Comparison of ENCODE assay signal across 11 cellular contexts in the genomic region with DNA sequence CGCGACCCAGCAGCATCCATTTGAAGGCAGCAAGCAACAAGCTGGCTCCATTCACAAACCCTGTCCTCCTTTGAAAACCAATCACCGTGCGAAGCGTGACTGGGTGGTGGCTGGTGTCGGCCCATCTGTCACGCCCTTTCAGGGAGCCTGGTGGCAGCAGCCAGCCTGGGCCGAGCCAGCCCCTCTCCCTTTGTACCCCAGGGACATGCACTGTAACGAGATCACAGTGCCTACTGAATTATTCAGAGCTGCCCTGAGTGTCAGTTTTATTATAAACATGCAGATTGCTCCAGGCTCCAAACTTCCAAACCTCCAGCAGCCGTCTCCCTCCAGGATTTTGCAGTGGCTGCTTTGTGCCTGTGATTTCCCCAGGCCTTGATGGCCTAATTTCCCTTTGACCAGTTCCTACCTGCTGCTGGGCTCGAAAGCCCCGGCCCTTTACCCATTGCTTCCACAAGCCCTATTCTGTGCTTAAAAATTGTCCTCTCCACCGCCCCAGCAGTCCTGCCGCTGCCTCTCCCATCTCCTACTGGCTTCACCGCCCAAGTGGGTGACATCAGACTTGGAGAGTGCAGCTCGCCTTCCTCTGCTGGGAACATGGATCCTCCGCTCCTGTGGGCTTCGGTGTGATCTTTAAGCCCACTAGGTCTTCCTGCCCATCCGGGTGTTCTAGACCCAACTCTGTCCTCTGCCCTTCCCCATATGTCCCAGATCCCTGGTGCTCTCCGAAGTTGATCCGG. TPM values are rescaled to one million over a fixed set of nuclear protein-coding genes. Genes with fewer than 3 reads are reported as not detected.
DNase-seq lines count a peak whose midpoint lies in the region; ATAC-seq and TF ChIP-seq lines count a peak whose summit lies in the region.
"Had no signal": no experiment of that assay in that cellular context is flagged by ENCODE, and none has a peak within 500 bp of the region (broad histone marks: within the 10 kb centered on the region; RNA-seq: fewer than 3 reads in every experiment).

No MANE protein-coding gene starts in this region.

- peaks cover 14% of the 10 kb centered on the region for H3K4me1 ChIP-seq in BE2C
- peaks cover 21% of the 10 kb centered on the region for H3K4me1 ChIP-seq in fibroblast of lung (ENCODE audit: control insufficient read depth, extremely low read depth, insufficient read depth, low read length)

- H3K36me3 ChIP-seq in BE2C (no peaks in the 10 kb centered on the region), fibroblast of lung (ENCODE audit: control insufficient read depth, insufficient read depth, low read length) (no peaks in the 10 kb centered on the region)

- peak; percentile 85 for DNase-seq in BE2C
- DNase-seq in NCI-H345 (lab: John Stamatoyannopoulos, UW), result peak; percentile 62
- DNase-seq in fibroblast of lung (ENCODE audit: low read depth in 2 of 2), result no peak
- DNase-seq in nucleus accumbens (lab: John Stamatoyannopoulos, UW), result peak in 49 of 56 donors; percentile 13 to 74 (median 49)
- no peak for DNase-seq in activated CD8-positive, alpha-beta memory T cell treated with anti-CD3 and anti-CD28 coated beads, Interleukin-2, amount 10 ng/mL, durations not matched to agents 7 days and 5 days
- DNase-seq in stimulated activated CD4-positive, alpha-beta T cell treated with anti-CD3 and anti-CD28 coated beads, Interleukin-2, amount 100 ng/mL, for 24 hours, result no peak
- no peak for DNase-seq in endothelial cell (ENCODE audit: low spot score)
- DNase-seq: activated CD4-positive, alpha-beta T cell treated with anti-CD3 and anti-CD28 coated beads, Interleukin-2, amount 10 ng/mL, durations not matched to agents 24 days and 14 days; NCI-H510A treated with DMSO at 0.1 percent for 48 hours had no signal

- peak overlapping the region; percentile 86 for H2AFZ ChIP-seq in fibroblast of lung (ENCODE audit: low read length)

- CTCF ChIA-PET in activated CD8-positive, alpha-beta memory T cell treated with anti-CD3 and anti-CD28 coated beads, Interleukin-2, amount 10 ng/mL, durations not matched to agents 7 days and 5 days (lab: Charles Lee), result interaction anchor here (1.5 kb wide), 1 partner anchor 26 kb away, joined by 4 read pairs; no protein-coding TSS in a partner anchor

- H3K4me2 ChIP-seq in fibroblast of lung (ENCODE audit: extremely low read depth, insufficient read depth, low read length), result peak overlapping the region; percentile 45

- peaks cover 16% of the 10 kb centered on the region for H3K27me3 Mint-ChIP-seq in activated CD8-positive, alpha-beta memory T cell treated with anti-CD3 and anti-CD28 coated beads, Interleukin-2, amount 10 ng/mL, durations not matched to agents 7 days and 5 days
- peaks cover 5% of the 10 kb centered on the region for H3K27me3 Mint-ChIP-seq in endothelial cell (ENCODE audit: unreplicated experiment)

- no peak overlapping the region for H3K4me3 Mint-ChIP-seq in activated CD8-positive, alpha-beta memory T cell treated with anti-CD3 and anti-CD28 coated beads, Interleukin-2, amount 10 ng/mL, durations not matched to agents 7 days and 5 days
- no peak overlapping the region for H3K4me3 Mint-ChIP-seq in endothelial cell (ENCODE audit: unreplicated experiment)
- H3K4me3 Mint-ChIP-seq: activated CD4-positive, alpha-beta T cell treated with anti-CD3 and anti-CD28 coated beads, Interleukin-2, amount 10 ng/mL, durations not matched to agents 24 days and 14 days; central memory CD8-positive, alpha-beta T cell had no signal

- TF ChIP-seq CTCF in BE2C (IDR thresholded peaks at IDR 0.05; ENCODE audit: low read depth, low read length), result no peak
- TF ChIP-seq CTCF in fibroblast of lung (conservative IDR thresholded peaks at IDR 0.05 in 1 of 2, IDR thresholded peaks at IDR 0.05 in 1 of 2; ENCODE audit: low read depth in 1 of 2, low read length in 2 of 2), result no peak
- TF ChIP-seq CTCF in endothelial cell (IDR thresholded peaks at IDR 0.05; ENCODE audit: unreplicated experiment), result no peak

- H3K27me3 ChIP-seq in BE2C (no peaks in the 10 kb centered on the region), fibroblast of lung (ENCODE audit: control insufficient read depth, insufficient read depth, low read length) (no peaks in the 10 kb centered on the region)

- H4K20me1 ChIP-seq in fibroblast of lung (ENCODE audit: control insufficient read depth, extremely low read depth, insufficient read depth, low read length), result no peaks in the 10 kb centered on the region

- peak overlapping the region; percentile 32 for H3K9ac ChIP-seq in fibroblast of lung (ENCODE audit: insufficient read depth, low read length)

- H3K79me2 ChIP-seq in fibroblast of lung (ENCODE audit: control insufficient read depth, insufficient read depth, low read length), result no peaks in the 10 kb centered on the region

- peak overlapping the region; percentile 45 for H3K27ac ChIP-seq in fibroblast of lung (ENCODE audit: insufficient read depth, low read length)

- H3K4me1 Mint-ChIP-seq in activated CD8-positive, alpha-beta memory T cell treated with anti-CD3 and anti-CD28 coated beads, Interleukin-2, amount 10 ng/mL, durations not matched to agents 7 days and 5 days, result peaks cover 8% of the 10 kb centered on the region
- H3K4me1 Mint-ChIP-seq in endothelial cell (ENCODE audit: unreplicated experiment), result peaks cover 20% of the 10 kb centered on the region

- no peaks in the 10 kb centered on the region for H3K9me3 Mint-ChIP-seq in activated CD8-positive, alpha-beta memory T cell treated with anti-CD3 and anti-CD28 coated beads, Interleukin-2, amount 10 ng/mL, durations not matched to agents 7 days and 5 days (ENCODE audit: low read depth)
- H3K9me3 Mint-ChIP-seq in endothelial cell (ENCODE audit: unreplicated experiment), result no peaks in the 10 kb centered on the region
- H3K9me3 Mint-ChIP-seq: activated CD4-positive, alpha-beta T cell treated with anti-CD3 and anti-CD28 coated beads, Interleukin-2, amount 10 ng/mL, durations not matched to agents 24 days and 14 days; central memory CD8-positive, alpha-beta T cell had no signal

- no peak for ATAC-seq in activated CD8-positive, alpha-beta memory T cell treated with anti-CD3 and anti-CD28 coated beads, Interleukin-2, amount 10 ng/mL, durations not matched to agents 7 days and 5 days
- ATAC-seq in GM21390 (IDR thresholded peaks at IDR 0.05; ENCODE audit: unreplicated experiment), result no peak

- H3K27ac Mint-ChIP-seq in activated CD8-positive, alpha-beta memory T cell treated with anti-CD3 and anti-CD28 coated beads, Interleukin-2, amount 10 ng/mL, durations not matched to agents 7 days and 5 days, result no peak overlapping the region
- no peak overlapping the region for H3K27ac Mint-ChIP-seq in endothelial cell (ENCODE audit: unreplicated experiment)
- H3K27ac Mint-ChIP-seq: activated CD4-positive, alpha-beta T cell treated with anti-CD3 and anti-CD28 coated beads, Interleukin-2, amount 10 ng/mL, durations not matched to agents 24 days and 14 days had no signal

- H3K4me3 ChIP-seq in BE2C (ENCODE audit: low read depth, low read length), result no peak overlapping the region
- no peak overlapping the region for H3K4me3 ChIP-seq in fibroblast of lung (replicated peaks in 1 of 4; ENCODE audit: control extremely low read depth in 1 of 4, insufficient read depth in 1 of 4, low read depth in 3 of 4, low read length in 4 of 4)

- H3K36me3 Mint-ChIP-seq in activated CD8-positive, alpha-beta memory T cell treated with anti-CD3 and anti-CD28 coated beads, Interleukin-2, amount 10 ng/mL, durations not matched to agents 7 days and 5 days, result no peaks in the 10 kb centered on the region
- no peaks in the 10 kb centered on the region for H3K36me3 Mint-ChIP-seq in endothelial cell (ENCODE audit: low read depth, unreplicated experiment)

- H3K9me3 ChIP-seq in BE2C (no peaks in the 10 kb centered on the region), fibroblast of lung (ENCODE audit: control insufficient read depth, insufficient read depth, low read depth, low read length) (no peaks in the 10 kb centered on the region)

RNA-seq across cellular contexts. Expression of a gene that starts 22.5 kb away (rescaled TPM):
- polyA plus RNA-seq in BE2C (2012; ENCODE audit: insufficient read depth, insufficient read length, low read depth), result 115 TPM
- total RNA-seq in fibroblast of lung, result 87.8 and 92.0 TPM in 2 replicates
- 199 and 208 TPM in 2 replicates for polyA plus RNA-seq in fibroblast of lung
- 130 and 165 TPM in 2 replicates for polyA plus RNA-seq in fibroblast of lung (2012)
- 481 and 517 TPM in 2 replicates for polyA minus RNA-seq in fibroblast of lung (ENCODE audit: low replicate concordance)
- 100 to 1,000 TPM in 1 of 2 experiments, 10 to 100 TPM in 1; 76.2 to 103 TPM for total RNA-seq in activated CD8-positive, alpha-beta memory T cell treated with anti-CD3 and anti-CD28 coated beads, Interleukin-2, amount 10 ng/mL, durations not matched to agents 7 days and 5 days
- total RNA-seq in endothelial cell (ENCODE audit: unreplicated experiment), result 181 TPM

RNA-seq across cellular contexts. Expression of a gene that starts 50.5 kb away (rescaled TPM):
- polyA plus RNA-seq in BE2C (2012; ENCODE audit: insufficient read depth, insufficient read length, low read depth), result 8.1 TPM
- 2.8 and 7.1 TPM in 2 replicates for total RNA-seq in fibroblast of lung
- polyA plus RNA-seq in fibroblast of lung, result 1.1 and 2.2 TPM in 2 replicates
- 0.96 and 1.9 TPM in 2 replicates for polyA plus RNA-seq in fibroblast of lung (2012)
- 2.4 TPM in 1 of 2 replicates, not detected in the other for polyA minus RNA-seq in fibroblast of lung (ENCODE audit: low replicate concordance)
- 1 to 10 TPM in 1 of 2 experiments, under 1 TPM in 1; 0.79 to 2.0 TPM for total RNA-seq in activated CD8-positive, alpha-beta memory T cell treated with anti-CD3 and anti-CD28 coated beads, Interleukin-2, amount 10 ng/mL, durations not matched to agents 7 days and 5 days
- total RNA-seq in endothelial cell (ENCODE audit: unreplicated experiment), result 4.5 TPM

Comparison
In these comparisons a context has a peak if more than half of its experiments do, and no peak if none do; other contexts are left out.
1. DNase-seq: peak in BE2C (single experiment), NCI-H345 (single experiment) and nucleus accumbens (49 of 56); none in fibroblast of lung (0 of 2), activated CD8-positive, alpha-beta memory T cell treated with anti-CD3 and anti-CD28 coated beads, Interleukin-2, amount 10 ng/mL, durations not matched to agents 7 days and 5 days (single experiment), stimulated activated CD4-positive, alpha-beta T cell treated with anti-CD3 and anti-CD28 coated beads, Interleukin-2, amount 100 ng/mL, for 24 hours (0 of 2) and endothelial cell (single experiment).